In genomic region chr12:115163710-115164109, GRCh38 we compare ENCODE assay signal across 17 cellular contexts.
"Had no signal": no experiment of that assay in that cellular context is flagged by ENCODE, and none has a peak within 500 bp of the region (broad histone marks: within the 10 kb centered on the region; RNA-seq: fewer than 3 reads in every experiment).

No MANE protein-coding gene starts in this region.

- H3K27ac ChIP-seq: prostate gland, right lobe of liver, spleen had no signal

- H3K4me3 ChIP-seq: lung, mucosa of descending colon, prostate gland, right lobe of liver, spleen had no signal

- H3K36me3 ChIP-seq: prostate gland, right lobe of liver, spleen had no signal

- H3K4me1 ChIP-seq: prostate gland, right lobe of liver, spleen had no signal

- H3K9me3 ChIP-seq: mucosa of descending colon, prostate gland, right lobe of liver, spleen had no signal

- DNase-seq: activated CD4-positive, alpha-beta T cell treated with anti-CD3 and anti-CD28 coated beads, Interleukin-2, amount 50 U/mL, for 4 hours; activated CD4-positive, CD25-positive, alpha-beta regulatory T cell; activated T-cell treated with anti-CD3 and anti-CD28 coated beads, Interleukin-2, amount 50 U/mL, for 1 hour; anterior cingulate cortex; dermis blood vessel endothelial cell; hypothalamus; mucosa of descending colon; naive thymus-derived CD8-positive, alpha-beta T cell; occipital lobe; right lobe of liver; spleen; stimulated activated CD4-positive, alpha-beta T cell treated with anti-CD3 and anti-CD28 coated beads, Interleukin-1b, Interleukin-23, amount 100 ng/mL, for 48 hours; stimulated activated naive B cell treated with anti-CD40 and anti-IgM and Interleukin-4, amounts not matched to agents 10 μg/mL and 1 μg/mL and 100 μg/mL, for 72 hours; substantia nigra; T-helper 17 cell had no signal

- H3K27me3 ChIP-seq: right lobe of liver, spleen had no signal
